ENCODE assay signal across 9 cellular contexts in the genomic region with DNA sequence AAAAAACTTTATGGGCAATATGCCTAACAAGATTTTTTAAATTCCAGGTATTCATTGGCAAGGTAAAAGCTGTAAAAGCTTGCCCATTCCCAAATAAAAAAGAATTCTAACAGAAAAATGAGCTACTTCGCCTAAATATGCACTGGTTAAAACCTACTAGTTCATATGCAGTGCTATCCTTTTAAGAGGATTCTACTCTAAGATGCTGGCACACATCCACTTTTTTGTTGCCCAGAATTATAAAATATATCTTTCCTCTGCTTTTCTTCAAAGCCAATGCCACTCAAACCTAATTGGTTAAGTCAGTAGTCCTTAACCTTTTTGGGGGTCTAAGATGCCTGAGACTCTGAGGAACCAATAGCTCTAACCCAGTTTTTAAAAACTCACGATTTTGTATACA. TPM values are rescaled to one million over a fixed set of nuclear protein-coding genes. Genes with fewer than 3 reads are reported as not detected.
DNase-seq lines count a peak whose midpoint lies in the region; ATAC-seq, FAIRE-seq and TF ChIP-seq lines count a peak whose summit lies in the region.
"Had no signal": no experiment of that assay in that cellular context is flagged by ENCODE, and none has a peak within 500 bp of the region (broad histone marks: within the 10 kb centered on the region; RNA-seq: fewer than 3 reads in every experiment).

No MANE protein-coding gene starts in this region.

- in situ Hi-C loops in HepG2 (cut with HindIII; ENCODE audit: extremely low pct_ligation_motif_present, low pct_unique_long_range_greater_than_20kb) = no loop called here

- TF ChIP-seq EP300 in HepG2 (IDR thresholded peaks at IDR 0.05; ENCODE audit: low read depth in 2 of 2, low read length in 2 of 2) = no peak
- TF ChIP-seq EP300 in HepG2 (CRISPR knock-in tag; IDR thresholded peaks at IDR 0.05; ENCODE audit: borderline replicate concordance) = no peak

- H3K4me3 ChIP-seq in HepG2 (replicated peaks in 1 of 3; ENCODE audit: insufficient read depth in 1 of 3, low read depth in 2 of 3, low read length in 3 of 3) = peak overlapping the region; percentile 71 to 99 (median 91); a peak in 5 of 6 replicates
- H3K4me3 ChIP-seq in right lobe of liver = no peak overlapping the region
- peak overlapping the region; percentile 99 for H3K4me3 ChIP-seq in adipocyte (ENCODE audit: low read length)
- peak overlapping the region; percentile 69 for H3K4me3 ChIP-seq in lower lobe of right lung
- H3K4me3 ChIP-seq in vagina = no peak overlapping the region
- H3K4me3 ChIP-seq in aorta (ENCODE audit: low read length in 2 of 2) = peak overlapping the region in 1 of 2 donors; percentile 18

- intact Hi-C loops in HepG2 (cut with micrococcal nuclease; ENCODE audit: unreplicated experiment) (loop anchor here (5.0 to 10.0 kb wide), 3 partner anchors 97 to 352 kb away; a partner anchor contains a TSS), right lobe of liver (cut with DNase I) (no loop called here), lower lobe of right lung (cut with DNase I) (no loop called here), vagina (cut with DNase I) (loop anchor here (5.0 kb wide), 1 partner anchor 63 kb away; a partner anchor contains a TSS), aorta (cut with DNase I) (loop anchor here (5.0 to 10.0 kb wide), 6 partner anchors 160 to 350 kb away; a partner anchor contains a TSS)

- H3K36me3 ChIP-seq in HepG2 (replicated peaks in 1 of 2; ENCODE audit: control insufficient read depth in 1 of 2, insufficient read depth in 2 of 2, low read length in 2 of 2) = peaks cover 0 to 12% of the 10 kb centered on the region in 2 experiments; a peak in 2 of 5 replicates
- H3K36me3 ChIP-seq in right lobe of liver = no peaks in the 10 kb centered on the region
- no peaks in the 10 kb centered on the region for H3K36me3 ChIP-seq in adipocyte (ENCODE audit: control insufficient read depth, insufficient read depth, low read length, severe bottlenecking)
- H3K36me3 ChIP-seq in lower lobe of right lung = no peaks in the 10 kb centered on the region
- no peaks in the 10 kb centered on the region for H3K36me3 ChIP-seq in vagina
- no peaks in the 10 kb centered on the region for H3K36me3 ChIP-seq in aorta (ENCODE audit: control insufficient read depth in 1 of 2, insufficient read depth in 2 of 2, low read length in 1 of 2)

- BruUV-seq in HepG2 (replicated peaks; lab: Mats Ljungman, UMichigan) = no TSS peak

- H2AFZ ChIP-seq in HepG2 (ENCODE audit: low read length) = no peak overlapping the region

- no peak for FAIRE-seq in HepG2 (lab: Jason Lieb, UNC)

- TF ChIP-seq POLR2A in HepG2 (IDR thresholded peaks at IDR 0.05; ENCODE audit: insufficient read depth in 1 of 2, low read depth in 2 of 2, low read length in 2 of 2) = no peak
- no peak for TF ChIP-seq POLR2A in right lobe of liver (IDR thresholded peaks at IDR 0.05)
- TF ChIP-seq POLR2A in vagina (IDR thresholded peaks at IDR 0.05) = no peak

- TF ChIP-seq CTCF in HepG2 (CRISPR knock-in tag; IDR thresholded peaks at IDR 0.05) (no peak), right lobe of liver (IDR thresholded peaks at IDR 0.05) (no peak), lower lobe of right lung (IDR thresholded peaks at IDR 0.05) (no peak), vagina (IDR thresholded peaks at IDR 0.05) (no peak)

- peak overlapping the region; percentile 98 for H3K4me2 ChIP-seq in HepG2 (ENCODE audit: low read depth, low read length)

- H3K9me3 ChIP-seq in HepG2 (ENCODE audit: low read length) = no peaks in the 10 kb centered on the region
- no peaks in the 10 kb centered on the region for H3K9me3 ChIP-seq in right lobe of liver
- H3K9me3 ChIP-seq in adipocyte (ENCODE audit: control insufficient read depth, low read length) = no peaks in the 10 kb centered on the region
- H3K9me3 ChIP-seq in lower lobe of right lung = no peaks in the 10 kb centered on the region
- no peaks in the 10 kb centered on the region for H3K9me3 ChIP-seq in vagina
- no peaks in the 10 kb centered on the region for H3K9me3 ChIP-seq in aorta (ENCODE audit: control insufficient read depth, low read length)

- TF ChIP-seq RAD21 in HepG2 (CRISPR knock-in tag; IDR thresholded peaks at IDR 0.05) = no peak

- WGBS in HepG2 (ENCODE audit: low lambda C conversion rate) = 39% methylated on average over 2 of the region's 2 CpGs
- 35% methylated on average over 2 of the region's 2 CpGs for WGBS in right lobe of liver (ENCODE audit: insufficient coverage, low coverage, low lambda C conversion rate, missing lambda C conversion rate)
- 17 to 23% methylated on average over 2 of the region's 2 CpGs for WGBS in aorta, 2 donors

- POLR2A ChIA-PET in HepG2 (lab: Yijun Ruan, JAX) = interaction anchor here (1.4 kb wide), 1 partner anchor 126 kb away, joined by 3 read pairs; no protein-coding TSS in a partner anchor

- CTCF ChIA-PET in HepG2 (lab: Yijun Ruan, JAX; ENCODE audit: low intra/inter-chr PET ratio, low total read pairs) = no interaction called here

- H3K27ac ChIP-seq in HepG2 (ENCODE audit: extremely low read length, insufficient read depth, low read length) (no peak overlapping the region), right lobe of liver (no peak overlapping the region), lower lobe of right lung (peak overlapping the region; percentile 96), vagina (peak overlapping the region; percentile 99), aorta (ENCODE audit: low read depth in 1 of 2, low read length in 2 of 2) (no peak overlapping the region)

- H3K9ac ChIP-seq in HepG2 (ENCODE audit: insufficient read depth, low read depth, low read length) = peak overlapping the region; percentile 83
- peak overlapping the region; percentile 87 for H3K9ac ChIP-seq in adipocyte (ENCODE audit: low read length)

- DNase-seq in HepG2 (ENCODE audit: low spot score) (no peak), right lobe of liver (no peak), adipocyte (ENCODE audit: low read depth) (peak; percentile 53), lower lobe of right lung (no peak), vagina (ENCODE audit: extremely low spot score in 2 of 2) (no peak), NCI-H226 (no peak), aorta (no peak)
- DNase-seq: retina had no signal

- H3K27me3 ChIP-seq in HepG2 (ENCODE audit: control insufficient read depth in 1 of 2, insufficient read depth in 2 of 2, low read length in 2 of 2) (no peaks in the 10 kb centered on the region; a peak in 1 of 5 replicates), right lobe of liver (no peaks in the 10 kb centered on the region), adipocyte (replicated peaks; ENCODE audit: control insufficient read depth, insufficient read depth, low read length) (no peaks in the 10 kb centered on the region), lower lobe of right lung (ENCODE audit: low read depth) (no peaks in the 10 kb centered on the region), vagina (no peaks in the 10 kb centered on the region), aorta (ENCODE audit: control insufficient read depth in 1 of 2, insufficient read depth in 2 of 2, low read length in 1 of 2) (no peaks in the 10 kb centered on the region)

- H3K79me2 ChIP-seq in HepG2 (ENCODE audit: insufficient read depth, low read length) = peaks cover 76% of the 10 kb centered on the region

- peaks cover 49% of the 10 kb centered on the region for H4K20me1 ChIP-seq in HepG2 (ENCODE audit: insufficient read depth, low read length)

- H3K4me1 ChIP-seq in HepG2 (ENCODE audit: insufficient read depth, low read length) = peaks cover 62% of the 10 kb centered on the region
- H3K4me1 ChIP-seq in right lobe of liver = peaks cover 0 to 23% (median 7%) of the 10 kb centered on the region in 4 donors
- H3K4me1 ChIP-seq in adipocyte (ENCODE audit: control insufficient read depth, insufficient read depth, low read length) = peaks cover 33% of the 10 kb centered on the region
- peaks cover 45% of the 10 kb centered on the region for H3K4me1 ChIP-seq in lower lobe of right lung
- peaks cover 58% of the 10 kb centered on the region for H3K4me1 ChIP-seq in vagina
- no peaks in the 10 kb centered on the region for H3K4me1 ChIP-seq in aorta (ENCODE audit: control insufficient read depth in 1 of 2, insufficient read depth in 2 of 2, low read length in 2 of 2)

- ATAC-seq in HepG2 = no peak
- ATAC-seq in right lobe of liver = no peak
- ATAC-seq in lower lobe of right lung = no peak
- no peak for ATAC-seq in aorta (ENCODE audit: low FRiP score)
- no peak for ATAC-seq in HG02973 (IDR thresholded peaks at IDR 0.05; ENCODE audit: unreplicated experiment)

TF ChIP-seq in HepG2, 621 proteins besides CTCF, POLR2A, EP300 and RAD21 (continues in another document):
- TF ChIP-seq ZNF101 (CRISPR knock-in tag; IDR thresholded peaks at IDR 0.05; ENCODE audit: borderline replicate concordance, low read depth) (no peak), ZNF33B (CRISPR knock-in tag; IDR thresholded peaks at IDR 0.05) (no peak), TRIM24 (CRISPR knock-in tag; IDR thresholded peaks at IDR 0.05) (no peak), ZNF382 (CRISPR knock-in tag; IDR thresholded peaks at IDR 0.05; ENCODE audit: borderline replicate concordance) (no peak)

RNA-seq across cellular contexts. Expression of a gene that starts 3.2 kb away (rescaled TPM):
- total RNA-seq in HepG2 (2016; rRNA removed; fragmentation: Illumina TruSeq; extraction: Trizol) (212 and 301 TPM in 2 replicates), right lobe of liver (10 to 100 TPM; 38.6 to 63.2 (median 51.2) TPM), lower lobe of right lung (111 TPM), vagina (89.1 TPM), aorta (100 to 1,000 TPM in 1 of 2 donors, 10 to 100 TPM in 1; 72.7 to 115 TPM)
- 126 and 139 TPM in 2 replicates for total RNA-seq in HepG2 (2016; cell fraction: cytosol; rRNA removed; fragmentation: Illumina TruSeq; extraction: Trizol; ENCODE audit: low read depth)
- 218 and 301 TPM in 2 replicates for total RNA-seq in HepG2 (2016; cell fraction: insoluble cytoplasmic fraction; rRNA removed; fragmentation: Illumina TruSeq; extraction: Trizol)
- total RNA-seq in HepG2 (2016; cell fraction: membrane; rRNA removed; fragmentation: Illumina TruSeq; extraction: Trizol) = 90.9 and 111 TPM in 2 replicates
- 246 and 260 TPM in 2 replicates for total RNA-seq in HepG2 (2016; cell fraction: nucleus; rRNA removed; fragmentation: Illumina TruSeq; extraction: Trizol)
- polyA plus RNA-seq in HepG2 (2011; rRNA removed) (43.7 and 67.4 TPM in 2 replicates), aorta (10 to 100 TPM; 20.8 to 48.5 TPM)
- 17.5 and 27.0 TPM in 2 replicates for polyA plus RNA-seq in HepG2 (2011; cell fraction: cytosol; rRNA removed)
- polyA plus RNA-seq in HepG2 (2011; cell fraction: nucleus; rRNA removed) = 81.7 and 90.4 TPM in 2 replicates
- 75.3 and 92.2 TPM in 2 replicates for polyA plus RNA-seq in HepG2 (2012)
- polyA plus RNA-seq in HepG2 (2016; cell fraction: cytosol; fragmentation: Illumina TruSeq; extraction: Trizol; ENCODE audit: low read depth) = 5.3 and 6.2 TPM in 2 replicates
- polyA plus RNA-seq in HepG2 (2016; cell fraction: insoluble cytoplasmic fraction; fragmentation: Illumina TruSeq; extraction: Trizol; ENCODE audit: low read depth) = 187 and 199 TPM in 2 replicates
- 23.1 and 26.6 TPM in 2 replicates for polyA plus RNA-seq in HepG2 (2016; cell fraction: membrane; fragmentation: Illumina TruSeq; extraction: Trizol; ENCODE audit: low read depth)
- polyA plus RNA-seq in HepG2 (2016; cell fraction: nucleus; fragmentation: Illumina TruSeq; extraction: Trizol; ENCODE audit: insufficient read depth, low read depth) = 273 and 284 TPM in 2 replicates
- 42.1 and 110 TPM in 2 replicates for polyA minus RNA-seq in HepG2 (2011; rRNA and poly(A)+ RNA removed; ENCODE audit: low replicate concordance)
- 55.4 and 63.7 TPM in 2 replicates for polyA minus RNA-seq in HepG2 (2011; cell fraction: cytosol; rRNA and poly(A)+ RNA removed)
- polyA minus RNA-seq in HepG2 (2011; cell fraction: nucleus; rRNA and poly(A)+ RNA removed) = 201 and 221 TPM in 2 replicates

Comparison
In these comparisons a context has a peak if more than half of its experiments do, and no peak if none do; other contexts are left out.
1. H3K4me3 ChIP-seq: peak in HepG2 (3 of 3), adipocyte (single experiment) and lower lobe of right lung (single experiment); none in right lobe of liver (0 of 3) and vagina (0 of 2).
2. intact Hi-C loops: an anchor here in HepG2 (5.0 to 10.0 kb wide), vagina (5.0 kb wide) and aorta (5.0 to 10.0 kb wide); none called in right lobe of liver and lower lobe of right lung.
3. H3K27ac ChIP-seq: peak in lower lobe of right lung (single experiment) and vagina (single experiment); none in HepG2 (single experiment), right lobe of liver (0 of 3) and aorta (0 of 2).